In the genomic region with DNA sequence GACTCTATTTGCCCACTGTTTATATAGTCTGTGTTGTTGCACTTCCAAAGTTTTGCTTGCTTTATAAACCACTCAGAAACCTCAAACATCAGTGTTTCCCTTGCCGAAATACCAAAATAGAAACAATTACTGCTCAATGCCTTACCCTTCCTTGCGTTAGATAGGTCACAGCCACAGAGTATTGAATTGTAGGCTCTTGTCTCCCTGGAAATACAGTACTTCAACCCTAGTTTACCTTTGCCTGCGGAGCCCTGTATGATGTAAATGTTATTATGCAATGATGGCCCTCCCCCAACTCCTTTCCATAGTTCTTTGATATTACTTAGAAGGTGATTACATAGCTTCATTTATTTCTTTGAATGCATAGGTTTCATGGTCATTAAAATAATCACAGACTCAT, we compare ENCODE assay signal across 1 cellular context.
TF ChIP-seq lines count a peak whose summit lies in the region.

No MANE protein-coding gene starts in this region.

TF ChIP-seq in HEK293, 187 proteins besides CTCF, POLR2A, EP300 and RAD21 (continued from another document):
- TF ChIP-seq, protein P1, sequence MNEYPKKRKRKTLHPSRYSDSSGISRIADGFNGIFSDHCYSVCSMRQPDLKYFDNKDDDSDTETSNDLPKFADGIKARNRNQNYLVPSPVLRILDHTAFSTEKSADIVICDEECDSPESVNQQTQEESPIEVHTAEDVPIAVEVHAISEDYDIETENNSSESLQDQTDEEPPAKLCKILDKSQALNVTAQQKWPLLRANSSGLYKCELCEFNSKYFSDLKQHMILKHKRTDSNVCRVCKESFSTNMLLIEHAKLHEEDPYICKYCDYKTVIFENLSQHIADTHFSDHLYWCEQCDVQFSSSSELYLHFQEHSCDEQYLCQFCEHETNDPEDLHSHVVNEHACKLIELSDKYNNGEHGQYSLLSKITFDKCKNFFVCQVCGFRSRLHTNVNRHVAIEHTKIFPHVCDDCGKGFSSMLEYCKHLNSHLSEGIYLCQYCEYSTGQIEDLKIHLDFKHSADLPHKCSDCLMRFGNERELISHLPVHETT (tag by site-specific recombination; IDR thresholded peaks at IDR 0.05), result no peak
- no peak for TF ChIP-seq ZFP69B (tag by site-specific recombination; IDR thresholded peaks at IDR 0.05)
- TF ChIP-seq ZNF214 (tag by site-specific recombination; IDR thresholded peaks at IDR 0.05; ENCODE audit: borderline replicate concordance), result no peak
- peak; percentile 50; the same call in 1 of the 2 replicates for TF ChIP-seq SP7 (tag by site-specific recombination; IDR thresholded peaks at IDR 0.05)
- TF ChIP-seq, protein P2, sequence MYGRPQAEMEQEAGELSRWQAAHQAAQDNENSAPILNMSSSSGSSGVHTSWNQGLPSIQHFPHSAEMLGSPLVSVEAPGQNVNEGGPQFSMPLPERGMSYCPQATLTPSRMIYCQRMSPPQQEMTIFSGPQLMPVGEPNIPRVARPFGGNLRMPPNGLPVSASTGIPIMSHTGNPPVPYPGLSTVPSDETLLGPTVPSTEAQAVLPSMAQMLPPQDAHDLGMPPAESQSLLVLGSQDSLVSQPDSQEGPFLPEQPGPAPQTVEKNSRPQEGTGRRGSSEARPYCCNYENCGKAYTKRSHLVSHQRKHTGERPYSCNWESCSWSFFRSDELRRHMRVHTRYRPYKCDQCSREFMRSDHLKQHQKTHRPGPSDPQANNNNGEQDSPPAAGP (tag by site-specific recombination; IDR thresholded peaks at IDR 0.05), result no peak
- no peak for TF ChIP-seq ZNF548 (tag by site-specific recombination; IDR thresholded peaks at IDR 0.05)
- 0 out of 2 replicates have a peak, but pooled peaks have one; percentile 34 for TF ChIP-seq ZBTB20 (tag by site-specific recombination; IDR thresholded peaks at IDR 0.05)
- TF ChIP-seq, protein P3, sequence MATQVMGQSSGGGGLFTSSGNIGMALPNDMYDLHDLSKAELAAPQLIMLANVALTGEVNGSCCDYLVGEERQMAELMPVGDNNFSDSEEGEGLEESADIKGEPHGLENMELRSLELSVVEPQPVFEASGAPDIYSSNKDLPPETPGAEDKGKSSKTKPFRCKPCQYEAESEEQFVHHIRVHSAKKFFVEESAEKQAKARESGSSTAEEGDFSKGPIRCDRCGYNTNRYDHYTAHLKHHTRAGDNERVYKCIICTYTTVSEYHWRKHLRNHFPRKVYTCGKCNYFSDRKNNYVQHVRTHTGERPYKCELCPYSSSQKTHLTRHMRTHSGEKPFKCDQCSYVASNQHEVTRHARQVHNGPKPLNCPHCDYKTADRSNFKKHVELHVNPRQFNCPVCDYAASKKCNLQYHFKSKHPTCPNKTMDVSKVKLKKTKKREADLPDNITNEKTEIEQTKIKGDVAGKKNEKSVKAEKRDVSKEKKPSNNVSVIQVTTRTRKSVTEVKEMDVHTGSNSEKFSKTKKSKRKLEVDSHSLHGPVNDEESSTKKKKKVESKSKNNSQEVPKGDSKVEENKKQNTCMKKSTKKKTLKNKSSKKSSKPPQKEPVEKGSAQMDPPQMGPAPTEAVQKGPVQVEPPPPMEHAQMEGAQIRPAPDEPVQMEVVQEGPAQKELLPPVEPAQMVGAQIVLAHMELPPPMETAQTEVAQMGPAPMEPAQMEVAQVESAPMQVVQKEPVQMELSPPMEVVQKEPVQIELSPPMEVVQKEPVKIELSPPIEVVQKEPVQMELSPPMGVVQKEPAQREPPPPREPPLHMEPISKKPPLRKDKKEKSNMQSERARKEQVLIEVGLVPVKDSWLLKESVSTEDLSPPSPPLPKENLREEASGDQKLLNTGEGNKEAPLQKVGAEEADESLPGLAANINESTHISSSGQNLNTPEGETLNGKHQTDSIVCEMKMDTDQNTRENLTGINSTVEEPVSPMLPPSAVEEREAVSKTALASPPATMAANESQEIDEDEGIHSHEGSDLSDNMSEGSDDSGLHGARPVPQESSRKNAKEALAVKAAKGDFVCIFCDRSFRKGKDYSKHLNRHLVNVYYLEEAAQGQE (tag by site-specific recombination; IDR thresholded peaks at IDR 0.05), result no peak
- no peak for TF ChIP-seq ZNF202 (tag by site-specific recombination; IDR thresholded peaks at IDR 0.05; ENCODE audit: borderline replicate concordance)
- TF ChIP-seq PRDM1 (tag by site-specific recombination; IDR thresholded peaks at IDR 0.05), result 0 out of 2 replicates have a peak, but pooled peaks have one; percentile 73
- TF ChIP-seq, protein P4, sequence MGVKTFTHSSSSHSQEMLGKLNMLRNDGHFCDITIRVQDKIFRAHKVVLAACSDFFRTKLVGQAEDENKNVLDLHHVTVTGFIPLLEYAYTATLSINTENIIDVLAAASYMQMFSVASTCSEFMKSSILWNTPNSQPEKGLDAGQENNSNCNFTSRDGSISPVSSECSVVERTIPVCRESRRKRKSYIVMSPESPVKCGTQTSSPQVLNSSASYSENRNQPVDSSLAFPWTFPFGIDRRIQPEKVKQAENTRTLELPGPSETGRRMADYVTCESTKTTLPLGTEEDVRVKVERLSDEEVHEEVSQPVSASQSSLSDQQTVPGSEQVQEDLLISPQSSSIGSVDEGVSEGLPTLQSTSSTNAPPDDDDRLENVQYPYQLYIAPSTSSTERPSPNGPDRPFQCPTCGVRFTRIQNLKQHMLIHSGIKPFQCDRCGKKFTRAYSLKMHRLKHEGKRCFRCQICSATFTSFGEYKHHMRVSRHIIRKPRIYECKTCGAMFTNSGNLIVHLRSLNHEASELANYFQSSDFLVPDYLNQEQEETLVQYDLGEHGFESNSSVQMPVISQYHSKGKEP (tag by site-specific recombination; IDR thresholded peaks at IDR 0.05), result peak; percentile 55; the same call in 1 of the 2 replicates
- no peak for TF ChIP-seq ZEB2 (tag by site-specific recombination; IDR thresholded peaks at IDR 0.05)
- TF ChIP-seq, protein P5, sequence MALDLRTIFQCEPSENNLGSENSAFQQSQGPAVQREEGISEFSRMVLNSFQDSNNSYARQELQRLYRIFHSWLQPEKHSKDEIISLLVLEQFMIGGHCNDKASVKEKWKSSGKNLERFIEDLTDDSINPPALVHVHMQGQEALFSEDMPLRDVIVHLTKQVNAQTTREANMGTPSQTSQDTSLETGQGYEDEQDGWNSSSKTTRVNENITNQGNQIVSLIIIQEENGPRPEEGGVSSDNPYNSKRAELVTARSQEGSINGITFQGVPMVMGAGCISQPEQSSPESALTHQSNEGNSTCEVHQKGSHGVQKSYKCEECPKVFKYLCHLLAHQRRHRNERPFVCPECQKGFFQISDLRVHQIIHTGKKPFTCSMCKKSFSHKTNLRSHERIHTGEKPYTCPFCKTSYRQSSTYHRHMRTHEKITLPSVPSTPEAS (tag by site-specific recombination; IDR thresholded peaks at IDR 0.05), result no peak
- TF ChIP-seq, protein P6, sequence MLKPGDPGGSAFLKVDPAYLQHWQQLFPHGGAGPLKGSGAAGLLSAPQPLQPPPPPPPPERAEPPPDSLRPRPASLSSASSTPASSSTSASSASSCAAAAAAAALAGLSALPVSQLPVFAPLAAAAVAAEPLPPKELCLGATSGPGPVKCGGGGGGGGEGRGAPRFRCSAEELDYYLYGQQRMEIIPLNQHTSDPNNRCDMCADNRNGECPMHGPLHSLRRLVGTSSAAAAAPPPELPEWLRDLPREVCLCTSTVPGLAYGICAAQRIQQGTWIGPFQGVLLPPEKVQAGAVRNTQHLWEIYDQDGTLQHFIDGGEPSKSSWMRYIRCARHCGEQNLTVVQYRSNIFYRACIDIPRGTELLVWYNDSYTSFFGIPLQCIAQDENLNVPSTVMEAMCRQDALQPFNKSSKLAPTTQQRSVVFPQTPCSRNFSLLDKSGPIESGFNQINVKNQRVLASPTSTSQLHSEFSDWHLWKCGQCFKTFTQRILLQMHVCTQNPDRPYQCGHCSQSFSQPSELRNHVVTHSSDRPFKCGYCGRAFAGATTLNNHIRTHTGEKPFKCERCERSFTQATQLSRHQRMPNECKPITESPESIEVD (tag by site-specific recombination; IDR thresholded peaks at IDR 0.05), result peak; percentile 67
- peak; percentile 18; the same call in 1 of the 2 replicates for TF ChIP-seq FEZF1 (tag by site-specific recombination; IDR thresholded peaks at IDR 0.05)
- TF ChIP-seq, protein P7, sequence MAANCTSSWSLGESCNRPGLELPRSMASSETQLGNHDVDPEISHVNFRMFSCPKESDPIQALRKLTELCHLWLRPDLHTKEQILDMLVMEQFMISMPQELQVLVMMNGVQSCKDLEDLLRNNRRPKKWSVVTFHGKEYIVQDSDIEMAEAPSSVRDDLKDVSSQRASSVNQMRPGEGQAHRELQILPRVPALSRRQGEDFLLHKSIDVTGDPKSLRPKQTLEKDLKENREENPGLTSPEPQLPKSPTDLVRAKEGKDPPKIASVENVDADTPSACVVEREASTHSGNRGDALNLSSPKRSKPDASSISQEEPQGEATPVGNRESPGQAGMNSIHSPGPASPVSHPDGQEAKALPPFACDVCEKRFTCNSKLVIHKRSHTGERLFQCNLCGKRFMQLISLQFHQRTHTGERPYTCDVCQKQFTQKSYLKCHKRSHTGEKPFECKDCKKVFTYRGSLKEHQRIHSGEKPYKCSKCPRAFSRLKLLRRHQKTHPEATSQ (tag by site-specific recombination; IDR thresholded peaks at IDR 0.05), result no peak
- peak; percentile 56 for TF ChIP-seq ZNF140 (tag by site-specific recombination; IDR thresholded peaks at IDR 0.05)
- no peak for TF ChIP-seq GLIS1 (tag by site-specific recombination; IDR thresholded peaks at IDR 0.05)
- TF ChIP-seq ZNF600 (tag by site-specific recombination; IDR thresholded peaks at IDR 0.05), result no peak
